ENCODE assay signal across 1 cellular context in genomic region chrX:17291141-17291900, GRCh38.
TF ChIP-seq lines count a peak whose summit lies in the region.

No MANE protein-coding gene starts in this region.

TF ChIP-seq in WTC11, 78 proteins besides CTCF, POLR2A, EP300 and RAD21 (continued from another document):
- TF ChIP-seq ERG (CRISPR knock-in tag; IDR thresholded peaks at IDR 0.05), result no peak
- TF ChIP-seq MYBL2 (CRISPR knock-in tag; IDR thresholded peaks at IDR 0.05), result no peak
- TF ChIP-seq FOXP4 (CRISPR knock-in tag; IDR thresholded peaks at IDR 0.05), result no peak
- TF ChIP-seq ATF6 (CRISPR knock-in tag; IDR thresholded peaks at IDR 0.05), result no peak
- no peak for TF ChIP-seq ATF2 (CRISPR knock-in tag; IDR thresholded peaks at IDR 0.05; ENCODE audit: borderline replicate concordance, low read depth)
- TF ChIP-seq ZNF671 (CRISPR knock-in tag; IDR thresholded peaks at IDR 0.05), result no peak
- TF ChIP-seq USF1 (CRISPR knock-in tag; IDR thresholded peaks at IDR 0.05), result no peak
- no peak for TF ChIP-seq GRHL2 (CRISPR knock-in tag; IDR thresholded peaks at IDR 0.05; ENCODE audit: insufficient replicate concordance, severe bottlenecking)
- TF ChIP-seq GABPB1 (CRISPR knock-in tag; IDR thresholded peaks at IDR 0.05), result no peak
- no peak for TF ChIP-seq ATF1 (CRISPR knock-in tag; IDR thresholded peaks at IDR 0.05)
